ENCODE assay signal across 21 cellular contexts in the genomic region with DNA sequence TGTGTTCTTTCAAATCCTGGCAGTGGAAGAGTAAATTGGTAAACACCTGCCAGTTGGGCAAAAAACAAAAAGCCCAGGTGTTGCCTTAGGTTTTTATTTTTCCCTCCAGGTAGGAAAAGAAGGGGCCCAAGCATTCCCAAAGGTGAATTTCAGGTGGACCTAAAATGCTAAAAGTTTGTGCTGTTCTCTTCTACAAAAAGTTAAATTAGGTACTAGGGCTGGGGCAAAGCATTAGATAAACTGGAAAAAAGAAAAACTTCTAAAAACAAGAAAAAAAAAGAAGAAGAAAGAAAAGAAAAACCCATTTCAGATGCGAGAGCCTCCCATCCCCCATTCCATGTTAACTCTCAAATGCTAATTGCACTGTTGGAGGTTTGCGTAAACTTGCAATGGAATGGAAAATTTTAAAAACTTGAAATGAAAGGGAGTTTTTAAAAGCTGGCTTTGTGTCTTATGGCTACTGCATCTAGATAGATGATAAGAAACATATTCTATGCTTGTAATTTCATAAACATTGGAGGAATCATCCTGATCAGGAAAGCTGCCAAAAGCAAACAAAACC. TPM values are rescaled to one million over a fixed set of nuclear protein-coding genes. Genes with fewer than 3 reads are reported as not detected.
DNase-seq lines count a peak whose midpoint lies in the region; ATAC-seq lines count a peak whose summit lies in the region.
"Had no signal": no experiment of that assay in that cellular context is flagged by ENCODE, and none has a peak within 500 bp of the region (broad histone marks: within the 10 kb centered on the region; RNA-seq: fewer than 3 reads in every experiment).

No MANE protein-coding gene starts in this region.

- H3K4me1 ChIP-seq in adipocyte (ENCODE audit: control insufficient read depth, insufficient read depth, low read length), result peaks cover 12% of the 10 kb centered on the region
- peaks cover 40% of the 10 kb centered on the region for H3K4me1 ChIP-seq in iPS-18a (ENCODE audit: control insufficient read depth, low read depth, low read length)

- intact Hi-C loops in posterior cingulate gyrus (cut with DNase I), result no loop called here

- H3K27ac ChIP-seq in iPS-18a (ENCODE audit: low read length), result peak overlapping the region; percentile 60
- H3K27ac ChIP-seq: HL-60, SK-N-MC had no signal

- DNase-seq in H7, result peak; percentile 30
- DNase-seq in NCI-H1092 (lab: John Stamatoyannopoulos, UW), result peak; percentile 7
- DNase-seq in adipocyte (ENCODE audit: low read depth), result peak; percentile 17
- no peak for DNase-seq in posterior cingulate gyrus
- no peak for DNase-seq in COR-L47 (lab: John Stamatoyannopoulos, UW)
- DNase-seq in NCI-H2029 treated with DMSO at 0.1 percent for 48 hours (lab: John Stamatoyannopoulos, UW), result no peak
- DNase-seq: C1 segment of cervical spinal cord; CD8-positive, alpha-beta memory T cell; DMS79 treated with DMSO at 0.1 percent for 48 hours; NCI-H1105 treated with DMSO at 0.1 percent for 48 hours; NCI-H187; NCI-H446 treated with DMSO at 0.1 percent for 48 hours; NCI-H69; SHP77 had no signal

- H3K4me3 ChIP-seq in H7 (ENCODE audit: insufficient read depth, low read depth, low read length) (no peak overlapping the region), adipocyte (ENCODE audit: low read length) (no peak overlapping the region), iPS-18a (ENCODE audit: low read length) (peak overlapping the region; percentile 41)
- H3K4me3 ChIP-seq: SK-N-MC had no signal

- H3K27me3 ChIP-seq in H7 (ENCODE audit: control insufficient read depth, insufficient read depth, low read length) (no peaks in the 10 kb centered on the region), adipocyte (replicated peaks; ENCODE audit: control insufficient read depth, insufficient read depth, low read length) (peaks cover 3% of the 10 kb centered on the region), iPS-18a (ENCODE audit: control insufficient read depth, insufficient read depth, low read length) (no peaks in the 10 kb centered on the region)

- H3K36me3 ChIP-seq in H7 (replicated peaks; ENCODE audit: control insufficient read depth, insufficient read depth, low read length) (no peaks in the 10 kb centered on the region), adipocyte (ENCODE audit: control insufficient read depth, insufficient read depth, low read length, severe bottlenecking) (no peaks in the 10 kb centered on the region), iPS-18a (ENCODE audit: control insufficient read depth, low read depth, low read length) (no peaks in the 10 kb centered on the region)

- H3K9me3 ChIP-seq in adipocyte (ENCODE audit: control insufficient read depth, low read length), result no peaks in the 10 kb centered on the region
- no peaks in the 10 kb centered on the region for H3K9me3 ChIP-seq in iPS-18a (ENCODE audit: control insufficient read depth, low read depth, low read length)

- no peak overlapping the region for H3K9ac ChIP-seq in adipocyte (ENCODE audit: low read length)
- peak overlapping the region; percentile 44 for H3K9ac ChIP-seq in iPS-18a (ENCODE audit: low read length)

- ATAC-seq in GM21367 (IDR thresholded peaks at IDR 0.05; ENCODE audit: unreplicated experiment), result no peak
- ATAC-seq: HCT116 had no signal

RNA-seq across cellular contexts. Expression of gene IGFBPL1, which starts 59.9 kb away (rescaled TPM):
- 86.4 and 92.1 TPM in 2 replicates for total RNA-seq in H7 (2014; rRNA removed; shearing (Covaris generic))
- total RNA-seq: CD8-positive, alpha-beta memory T cell; G401; RPMI7951 had no signal

Comparison
In these comparisons a context has a peak if more than half of its experiments do, and no peak if none do; other contexts are left out.
1. DNase-seq: peak in H7 (single experiment), NCI-H1092 (single experiment) and adipocyte (single experiment); none in posterior cingulate gyrus (0 of 10), COR-L47 (single experiment) and NCI-H2029 treated with DMSO at 0.1 percent for 48 hours (single experiment).